Comparison of ENCODE assay signal across 21 cellular contexts in the genomic region with DNA sequence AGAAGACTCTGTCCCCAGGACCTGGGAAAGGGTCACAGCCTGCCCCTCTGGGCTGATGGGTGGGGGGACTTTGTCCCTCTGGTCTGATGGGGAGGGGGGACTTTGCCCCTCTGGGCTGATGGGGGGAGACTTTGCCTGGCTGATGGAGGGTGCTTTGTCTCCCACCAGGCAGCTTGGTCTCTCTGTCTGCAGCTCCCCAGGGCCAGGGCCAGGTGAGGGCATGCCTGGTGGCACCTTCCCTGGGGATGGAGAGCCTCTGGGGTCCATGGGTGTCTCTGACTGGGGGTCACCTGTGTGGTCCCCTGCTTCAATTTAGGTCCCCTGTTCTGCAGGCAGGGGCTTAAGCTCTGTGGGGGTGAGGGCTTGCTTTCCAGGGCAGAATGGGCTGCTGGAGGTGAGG. TPM values are rescaled to one million over a fixed set of nuclear protein-coding genes. Genes with fewer than 3 reads are reported as not detected.
DNase-seq lines count a peak whose midpoint lies in the region; ATAC-seq, FAIRE-seq and TF ChIP-seq lines count a peak whose summit lies in the region.
"Had no signal": no experiment of that assay in that cellular context is flagged by ENCODE, and none has a peak within 500 bp of the region (broad histone marks: within the 10 kb centered on the region; RNA-seq: fewer than 3 reads in every experiment).

No MANE protein-coding gene starts in this region.

- TF ChIP-seq CTCF in right atrium auricular region (IDR thresholded peaks at IDR 0.05): no peak
- no peak for TF ChIP-seq CTCF in lower lobe of right lung (IDR thresholded peaks at IDR 0.05)
- no peak for TF ChIP-seq CTCF in psoas muscle (IDR thresholded peaks at IDR 0.05)

- DNase-seq in left ventricle myocardium superior (peak; percentile 5), right atrium auricular region (ENCODE audit: low spot score) (no peak), lower lobe of right lung (peak; percentile 27), psoas muscle (peak; percentile 5 to 23), HTR-8/SVneo (ENCODE audit: insufficient read length, low spot score) (no peak), T1000 (lab: John Stamatoyannopoulos, UW) (no peak)
- DNase-seq: 8988T; C1 segment of cervical spinal cord; Calu3; CD4-positive, alpha-beta memory T cell; COR-L47; DMS53; DMS79 treated with DMSO at 0.1 percent for 48 hours; GF-D8; H9 had no signal

- H3K9me3 ChIP-seq in right atrium auricular region (peaks cover 0 to 13% of the 10 kb centered on the region in 2 donors), lower lobe of right lung (no peaks in the 10 kb centered on the region), psoas muscle (no peaks in the 10 kb centered on the region)
- H3K9me3 ChIP-seq: A549 had no signal

- H3K4me1 ChIP-seq in right atrium auricular region: no peaks in the 10 kb centered on the region
- H3K4me1 ChIP-seq in lower lobe of right lung: peaks cover 3% of the 10 kb centered on the region
- H3K4me1 ChIP-seq in psoas muscle: no peaks in the 10 kb centered on the region
- H3K4me1 ChIP-seq: A549 had no signal

- no peaks in the 10 kb centered on the region for H3K27me3 ChIP-seq in right atrium auricular region
- H3K27me3 ChIP-seq in lower lobe of right lung (ENCODE audit: low read depth): peaks cover 9% of the 10 kb centered on the region
- peaks cover 0 to 29% (median 0%) of the 10 kb centered on the region in 3 donors for H3K27me3 ChIP-seq in psoas muscle (ENCODE audit: insufficient read depth in 3 of 3, low read length in 2 of 3)

- no peak overlapping the region for H3K27ac ChIP-seq in right atrium auricular region
- H3K27ac ChIP-seq in lower lobe of right lung: no peak overlapping the region
- no peak overlapping the region for H3K27ac ChIP-seq in psoas muscle
- H3K27ac ChIP-seq: A549 had no signal

- no peak for FAIRE-seq in HTR-8/SVneo (lab: Jason Lieb, UNC)
- FAIRE-seq: A549, GM12891, GM18507 had no signal

- H3K36me3 ChIP-seq in right atrium auricular region: no peaks in the 10 kb centered on the region
- H3K36me3 ChIP-seq in lower lobe of right lung: no peaks in the 10 kb centered on the region
- H3K36me3 ChIP-seq in psoas muscle (ENCODE audit: insufficient read depth in 1 of 2, low read depth in 1 of 2): no peaks in the 10 kb centered on the region

- H3K4me3 ChIP-seq in right atrium auricular region (no peak overlapping the region), lower lobe of right lung (no peak overlapping the region), psoas muscle (no peak overlapping the region)
- H3K4me3 ChIP-seq: A549, GM23338 had no signal

- ATAC-seq in left ventricle myocardium superior: no peak
- ATAC-seq in lower lobe of right lung: no peak
- ATAC-seq in psoas muscle: no peak
- ATAC-seq: A549, GM23338, HCT116 had no signal

- intact Hi-C loops in left ventricle myocardium superior (cut with micrococcal nuclease) (no loop called here), lower lobe of right lung (cut with DNase I) (no loop called here), psoas muscle (cut with DNase I) (no loop called here)

RNA-seq across cellular contexts. Expression of a gene that starts 23.5 kb away (rescaled TPM):
- total RNA-seq in left ventricle myocardium superior (0.59 TPM), right atrium auricular region (under 1 TPM; 0.08 to 0.11 TPM), lower lobe of right lung (2.6 TPM), psoas muscle (under 1 TPM; 0.04 to 0.15 (median 0.06) TPM)
- polyA plus RNA-seq in psoas muscle: under 1 TPM; 0.01 to 0.03 (median 0.01) TPM
- total RNA-seq: Daoy had no signal

Comparison
In these comparisons a context has a peak if more than half of its experiments do, and no peak if none do; other contexts are left out.
1. DNase-seq: peak in left ventricle myocardium superior (single experiment), lower lobe of right lung (single experiment) and psoas muscle (2 of 2); none in right atrium auricular region (single experiment), HTR-8/SVneo (single experiment) and T1000 (single experiment).